ENCODE assay signal across 17 cellular contexts in the genomic region with DNA sequence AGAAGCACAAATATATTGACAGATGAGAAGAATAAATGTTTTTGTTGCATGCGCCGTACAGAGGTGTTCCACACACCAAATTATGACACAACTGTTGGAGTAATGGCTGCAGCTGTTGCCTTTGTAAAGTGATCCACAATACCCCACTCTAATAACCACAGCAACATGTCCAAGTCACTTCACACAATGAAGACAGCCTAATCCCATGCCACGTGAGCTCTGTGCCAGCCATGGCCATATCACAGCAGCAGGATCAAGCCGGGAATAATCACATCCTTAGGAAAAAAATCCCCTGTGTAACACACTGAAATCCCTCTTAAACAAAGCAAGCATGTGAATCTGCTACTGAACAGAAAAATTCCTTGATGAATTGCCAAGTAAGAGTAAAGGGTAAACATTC.
"Had no signal": no experiment of that assay in that cellular context is flagged by ENCODE, and none has a peak within 500 bp of the region (broad histone marks: within the 10 kb centered on the region; RNA-seq: fewer than 3 reads in every experiment).

No MANE protein-coding gene starts in this region.

- H3K4me1 ChIP-seq: pancreas, tibial nerve, uterus had no signal

- H3K4me1 Mint-ChIP-seq: activated B cell treated with CpG ODN at 0.5 μM for 24 hours had no signal

- H3K36me3 ChIP-seq: neural progenitor cell, pancreas, sigmoid colon, tibial nerve, uterus had no signal

- H3K9me3 ChIP-seq: pancreas, sigmoid colon, tibial nerve, uterus had no signal

- H3K36me3 Mint-ChIP-seq: mesothelial cell of epicardium, neural progenitor cell had no signal

- DNase-seq: activated B cell treated with CpG ODN at 0.5 μM for 24 hours; activated CD4-positive, alpha-beta T cell treated with anti-CD3 and anti-CD28 coated beads, Interleukin-2, amount 50 U/mL, for 1 hour; activated CD8-positive, alpha-beta memory T cell treated with anti-CD3 and anti-CD28 coated beads for 24 hours; activated naive CD4-positive, alpha-beta T cell treated with Interleukin-2 at 50 U/mL for 16 hours; anterior cingulate cortex; cerebellar nuclear complex; foreskin melanocyte; pancreas; sigmoid colon; stimulated activated naive CD4-positive, alpha-beta T cell; uterus had no signal

- H3K27ac Mint-ChIP-seq: activated B cell treated with CpG ODN at 0.5 μM for 24 hours; activated T-helper 1 cell treated with anti-CD3 and anti-CD28 coated beads, Interleukin-12 subunit alpha, Interleukin-12 subunit beta, Interleukin-2, Interleukin-4 antibody, amounts not matched to agents 30 ng/mL and 10 ng/mL and 1 ng/mL, durations not matched to agents 14 hours and 24 hours and 36 hours; mesothelial cell of epicardium; neural progenitor cell had no signal

- H3K4me3 Mint-ChIP-seq: activated B cell treated with CpG ODN at 0.5 μM for 24 hours; activated T-helper 1 cell treated with anti-CD3 and anti-CD28 coated beads, Interleukin-12 subunit alpha, Interleukin-12 subunit beta, Interleukin-2, Interleukin-4 antibody, amounts not matched to agents 30 ng/mL and 10 ng/mL and 1 ng/mL, durations not matched to agents 14 hours and 24 hours and 36 hours; mesothelial cell of epicardium; neural progenitor cell had no signal

- H3K27me3 ChIP-seq: neural progenitor cell, pancreas, sigmoid colon, tibial nerve, uterus had no signal

- H3K27ac ChIP-seq: epithelial cell of prostate, neural progenitor cell, pancreas, sigmoid colon, tibial nerve, uterus had no signal

- H3K4me3 ChIP-seq: lung, neural progenitor cell, pancreas, sigmoid colon, tibial nerve, uterus had no signal

- ATAC-seq: pancreas had no signal

- H3K9me3 Mint-ChIP-seq: activated B cell treated with CpG ODN at 0.5 μM for 24 hours; activated T-helper 1 cell treated with anti-CD3 and anti-CD28 coated beads, Interleukin-12 subunit alpha, Interleukin-12 subunit beta, Interleukin-2, Interleukin-4 antibody, amounts not matched to agents 30 ng/mL and 10 ng/mL and 1 ng/mL, durations not matched to agents 14 hours and 24 hours and 36 hours; mesothelial cell of epicardium; neural progenitor cell had no signal
